ENCODE assay signal across 17 cellular contexts in the genomic region with DNA sequence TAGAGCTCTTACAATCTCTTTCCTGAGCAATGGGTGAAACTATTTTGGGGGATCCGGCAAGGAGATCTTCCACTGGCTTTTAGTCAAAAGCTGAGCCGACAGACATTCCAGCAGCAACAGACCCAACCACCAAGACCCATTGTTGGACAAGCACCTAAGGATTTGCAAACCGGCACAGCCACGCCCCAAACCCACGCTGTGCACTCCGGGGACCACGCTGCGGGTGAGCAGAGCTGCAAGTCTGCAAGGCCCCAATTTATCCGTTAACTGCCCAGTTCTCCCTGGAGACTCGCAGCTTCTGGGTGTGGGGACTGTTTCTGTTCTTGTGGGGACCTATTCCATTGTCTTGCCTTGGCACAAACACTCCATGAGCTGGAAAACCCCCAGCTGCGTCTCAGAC. TPM values are rescaled to one million over a fixed set of nuclear protein-coding genes. Genes with fewer than 3 reads are reported as not detected.
A peak's percentile ranks its signal among the peaks of the same experiment; 100 is the strongest.
DNase-seq lines count a peak whose midpoint lies in the region; ATAC-seq and TF ChIP-seq lines count a peak whose summit lies in the region.
"Had no signal": no experiment of that assay in that cellular context is flagged by ENCODE, and none has a peak within 500 bp of the region (broad histone marks: within the 10 kb centered on the region; RNA-seq: fewer than 3 reads in every experiment).

No MANE protein-coding gene starts in this region.

- no peaks in the 10 kb centered on the region for H3K36me3 ChIP-seq in osteoblast (ENCODE audit: insufficient read depth, low read length)
- H3K36me3 ChIP-seq: HAP-1 had no signal

- no peaks in the 10 kb centered on the region for H3K9me3 Mint-ChIP-seq in MCF 10A (ENCODE audit: unreplicated experiment)
- H3K9me3 Mint-ChIP-seq: GM23338 had no signal

- H3K27me3 Mint-ChIP-seq in MCF 10A (ENCODE audit: insufficient read depth, unreplicated experiment), result no peaks in the 10 kb centered on the region

- no peaks in the 10 kb centered on the region for H3K27me3 ChIP-seq in osteoblast (ENCODE audit: insufficient read depth, low read length)

- H3K4me1 ChIP-seq in osteoblast (ENCODE audit: insufficient read depth, low read length), result peaks cover 7% of the 10 kb centered on the region
- H3K4me1 ChIP-seq: HAP-1 had no signal

- peak overlapping the region; percentile 43 for H3K4me2 ChIP-seq in osteoblast (ENCODE audit: insufficient read depth, low read length)
- H3K4me2 ChIP-seq: GM23338 had no signal

- H3K4me1 Mint-ChIP-seq in MCF 10A (ENCODE audit: insufficient read depth, unreplicated experiment), result no peaks in the 10 kb centered on the region
- H3K4me1 Mint-ChIP-seq: B cell, GM23338 had no signal

- TF ChIP-seq CTCF in fibroblast of the aortic adventitia (IDR thresholded peaks at IDR 0.05; ENCODE audit: insufficient read depth, low read length) (no peak), osteoblast (IDR thresholded peaks at IDR 0.05; ENCODE audit: extremely low read depth, low read depth, low read length) (no peak), MCF 10A (IDR thresholded peaks at IDR 0.05; ENCODE audit: unreplicated experiment) (no peak)

- POLR2A ChIA-PET in MCF 10A (lab: Yijun Ruan, JAX), result interaction anchor here (0.6 kb wide), 2 partner anchors 8 to 111 kb away, joined by 3 read pairs; no protein-coding TSS in a partner anchor

- H3K79me2 ChIP-seq in osteoblast (ENCODE audit: insufficient read depth, low read length), result no peaks in the 10 kb centered on the region

- no peak overlapping the region for H3K27ac ChIP-seq in osteoblast (ENCODE audit: low read depth, low read length)

- no peaks in the 10 kb centered on the region for H4K20me1 ChIP-seq in osteoblast (ENCODE audit: insufficient read depth, low read length)

- CTCF ChIA-PET in MCF 10A (lab: Yijun Ruan, JAX), result interaction anchor here (0.6 to 1.3 kb wide), 5 partner anchors 14 to 707 kb away, joined by 3 to 6 read pairs (median 4); no protein-coding TSS in a partner anchor

- no peak overlapping the region for H3K27ac Mint-ChIP-seq in MCF 10A (ENCODE audit: low read depth, unreplicated experiment)
- H3K27ac Mint-ChIP-seq: B cell; CD14-positive monocyte; CD8-positive, alpha-beta T cell; GM23338 had no signal

- H3K9me3 ChIP-seq in osteoblast (ENCODE audit: low read depth, low read length), result no peaks in the 10 kb centered on the region
- H3K9me3 ChIP-seq: HAP-1 had no signal

- ATAC-seq in left cardiac atrium (no peak), HG02973 (IDR thresholded peaks at IDR 0.05; ENCODE audit: unreplicated experiment) (no peak), HG03432 (IDR thresholded peaks at IDR 0.05; ENCODE audit: unreplicated experiment) (no peak)
- ATAC-seq: CD8-positive, alpha-beta T cell; GM23338 had no signal

- H3K36me3 Mint-ChIP-seq in MCF 10A (ENCODE audit: insufficient read depth, unreplicated experiment), result no peaks in the 10 kb centered on the region
- H3K36me3 Mint-ChIP-seq: CD14-positive monocyte; CD8-positive, alpha-beta T cell had no signal

- intact Hi-C loops in cardiac septum (cut with DNase I), result no loop called here
- intact Hi-C loops in left cardiac atrium (cut with DNase I), result loop anchor here in 1 of 2 donors (10.0 kb wide), 1 partner anchor 206 kb away; no protein-coding TSS in a partner anchor
- intact Hi-C loops in MCF 10A (cut with micrococcal nuclease), result no loop called here

- peak; percentile 67 for DNase-seq in cardiac septum (ENCODE audit: low spot score)
- no peak for DNase-seq in left cardiac atrium
- peak; percentile 24 for DNase-seq in fibroblast of the aortic adventitia (ENCODE audit: low read depth)
- DNase-seq in osteoblast (ENCODE audit: insufficient read length, low spot score, missing footprints), result peak; percentile 81
- no peak for DNase-seq in cerebellar nuclear complex (lab: John Stamatoyannopoulos, UW)
- no peak for DNase-seq in MCF 10A (ENCODE audit: unreplicated experiment)
- DNase-seq: CD8-positive, alpha-beta T cell; COR-L47; DMS153; DMS79 treated with DMSO at 0.1 percent for 48 hours; EL had no signal

- no TSS peak for BruUV-seq in MCF 10A (replicated peaks; lab: Mats Ljungman, UMichigan)

- H3K4me3 Mint-ChIP-seq in MCF 10A (ENCODE audit: unreplicated experiment), result no peak overlapping the region
- H3K4me3 Mint-ChIP-seq: B cell; CD14-positive monocyte; CD8-positive, alpha-beta T cell; GM23338 had no signal

- H3K4me3 ChIP-seq in fibroblast of the aortic adventitia (ENCODE audit: low read depth, low read length) (no peak overlapping the region), osteoblast (ENCODE audit: insufficient read depth, low read length) (no peak overlapping the region)
- H3K4me3 ChIP-seq: GM23338, HAP-1 had no signal

- H2AFZ ChIP-seq in osteoblast (ENCODE audit: low read length), result peak overlapping the region; percentile 20
- H2AFZ ChIP-seq: GM23338 had no signal

RNA-seq across cellular contexts. Expression of gene C16orf95, which starts 45.9 kb away (rescaled TPM):
- total RNA-seq in cardiac septum, result 3.2 TPM
- total RNA-seq in left cardiac atrium, result 1 to 10 TPM; 3.2 to 3.4 TPM
- total RNA-seq in fibroblast of the aortic adventitia (ENCODE audit: low replicate concordance), result 2.0 and 3.4 TPM in 2 replicates
- 4.0 and 4.4 TPM in 2 replicates for total RNA-seq in osteoblast
- total RNA-seq in MCF 10A (2022), result 5.7 and 5.8 TPM in 2 replicates

Comparison
In these comparisons a context has a peak if more than half of its experiments do, and no peak if none do; other contexts are left out.
1. DNase-seq: peak in cardiac septum (single experiment), fibroblast of the aortic adventitia (single experiment) and osteoblast (single experiment); none in left cardiac atrium (single experiment), cerebellar nuclear complex (0 of 2) and MCF 10A (single experiment).